ENCODE assay signal across 8 cellular contexts in genomic region chr12:52904509-52905300, GRCh38. TPM values are rescaled to one million over a fixed set of nuclear protein-coding genes. Genes with fewer than 3 reads are reported as not detected.
A peak's percentile ranks its signal among the peaks of the same experiment; 100 is the strongest.
DNase-seq lines count a peak whose midpoint lies in the region; ATAC-seq lines count a peak whose summit lies in the region.
"Not testable (repeated sequence)": the region's sequence is repeated elsewhere in the genome, so short reads cannot be mapped to it uniquely, and the experiment has no call there.

KRT8 (minus strand) TSS chr12:52905076; CDS start chr12:52904981, 95 bp downstream.

- ATAC-seq in activated CD8-positive, alpha-beta T cell treated with anti-CD3 and anti-CD28 coated beads, Interleukin-2, amount 10 ng/mL, durations not matched to agents 7 days and 5 days; naive B cell (ENCODE audit: low read depth in 2 of 2): not testable (repeated sequence)

- peaks cover 14% of the 10 kb centered on the region for H3K4me1 Mint-ChIP-seq in activated CD8-positive, alpha-beta T cell treated with anti-CD3 and anti-CD28 coated beads, Interleukin-2, amount 10 ng/mL, durations not matched to agents 7 days and 5 days (ENCODE audit: low read depth)
- H3K4me1 Mint-ChIP-seq in dendritic cell treated with granulocyte-macrophage colony-stimulating factor and Interleukin-4, amounts not matched to agents 40 ng/mL and 50 ng/mL, for 4 days (ENCODE audit: low read depth): peaks cover 25% of the 10 kb centered on the region
- H3K4me1 Mint-ChIP-seq in naive B cell: not testable (repeated sequence)

- DNase-seq in Caki2 (ENCODE audit: low read depth) (peak; percentile 98), KBM-7 (peak; percentile 41), NCI-H526 treated with DMSO at 0.1 percent for 48 hours (lab: John Stamatoyannopoulos, UW) (peak; percentile 88), iPS DF 6.9 (ENCODE audit: low read depth, low spot score) (peak; percentile 71)
- DNase-seq in activated CD8-positive, alpha-beta T cell treated with anti-CD3 and anti-CD28 coated beads, Interleukin-2, amount 10 ng/mL, durations not matched to agents 7 days and 5 days; naive B cell: not testable (repeated sequence)

- H3K9me3 Mint-ChIP-seq in activated CD8-positive, alpha-beta T cell treated with anti-CD3 and anti-CD28 coated beads, Interleukin-2, amount 10 ng/mL, durations not matched to agents 7 days and 5 days (ENCODE audit: insufficient read depth); dendritic cell treated with granulocyte-macrophage colony-stimulating factor and Interleukin-4, amounts not matched to agents 40 ng/mL and 50 ng/mL, for 4 days; naive B cell: not testable (repeated sequence)

- no CpG with 5 or more reads among the region's 33 CpGs for WGBS in iPS DF 6.9 (ENCODE audit: insufficient coverage, insufficient read length)

- H3K9ac ChIP-seq in subcutaneous abdominal adipose tissue (ENCODE audit: low read length in 5 of 5): peak within 1 kb of the TSS in 3 of 5 donors; percentile 26 to 78 (median 56)

- H3K27ac ChIP-seq in iPS DF 6.9 (ENCODE audit: low read length): not testable (repeated sequence)
- H3K27ac ChIP-seq in subcutaneous abdominal adipose tissue (ENCODE audit: low read depth, low read length): peak within 1 kb of the TSS; percentile 75

- intact Hi-C loops in dendritic cell treated with granulocyte-macrophage colony-stimulating factor and Interleukin-4, amounts not matched to agents 40 ng/mL and 50 ng/mL, for 4 days (cut with micrococcal nuclease): not testable (repeated sequence)

- not testable (repeated sequence) for H3K9me3 ChIP-seq in iPS DF 6.9 (ENCODE audit: control insufficient read depth, insufficient read depth, low read length); subcutaneous abdominal adipose tissue (ENCODE audit: control insufficient read depth in 5 of 5, low read length in 5 of 5)

- CTCF ChIA-PET in activated CD8-positive, alpha-beta T cell treated with anti-CD3 and anti-CD28 coated beads, Interleukin-2, amount 10 ng/mL, durations not matched to agents 7 days and 5 days (lab: Charles Lee): interaction anchor here (1.4 to 2.2 kb wide), 3 partner anchors 20 to 76 kb away, joined by 5 to 11 read pairs (median 7); no protein-coding TSS in a partner anchor

- H3K4me3 Mint-ChIP-seq in activated CD8-positive, alpha-beta T cell treated with anti-CD3 and anti-CD28 coated beads, Interleukin-2, amount 10 ng/mL, durations not matched to agents 7 days and 5 days: peak within 1 kb of the TSS; percentile 21
- H3K4me3 Mint-ChIP-seq in dendritic cell treated with granulocyte-macrophage colony-stimulating factor and Interleukin-4, amounts not matched to agents 40 ng/mL and 50 ng/mL, for 4 days: peak within 1 kb of the TSS; percentile 68
- peak within 1 kb of the TSS; percentile 56 to 85 (median 72) for H3K4me3 Mint-ChIP-seq in naive B cell

- peaks cover 12% of the 10 kb centered on the region for H3K4me1 ChIP-seq in iPS DF 6.9 (ENCODE audit: control insufficient read depth, insufficient read depth, low read length)
- H3K4me1 ChIP-seq in subcutaneous abdominal adipose tissue (ENCODE audit: control insufficient read depth in 5 of 5, insufficient read depth in 5 of 5, low read length in 5 of 5): peaks cover 0 to 39% (median 28%) of the 10 kb centered on the region in 5 donors

- not testable (repeated sequence) for H3K27ac Mint-ChIP-seq in activated CD8-positive, alpha-beta T cell treated with anti-CD3 and anti-CD28 coated beads, Interleukin-2, amount 10 ng/mL, durations not matched to agents 7 days and 5 days
- H3K27ac Mint-ChIP-seq in dendritic cell treated with granulocyte-macrophage colony-stimulating factor and Interleukin-4, amounts not matched to agents 40 ng/mL and 50 ng/mL, for 4 days: peak within 1 kb of the TSS; percentile 66
- H3K27ac Mint-ChIP-seq in naive B cell: peak within 1 kb of the TSS in 5 of 6 donors; percentile 3 to 76 (median 42)

- POLR2A ChIA-PET in activated CD8-positive, alpha-beta T cell treated with anti-CD3 and anti-CD28 coated beads, Interleukin-2, amount 10 ng/mL, durations not matched to agents 7 days and 5 days (lab: Charles Lee): not testable (repeated sequence)

- H3K4me3 ChIP-seq in iPS DF 6.9 (ENCODE audit: low read length) (peak within 1 kb of the TSS; percentile 68), subcutaneous abdominal adipose tissue (ENCODE audit: low read depth in 1 of 5, low read length in 5 of 5) (peak within 1 kb of the TSS in 3 of 5 donors; percentile 17 to 51 (median 36))

- H3K27me3 ChIP-seq in iPS DF 6.9 (ENCODE audit: control insufficient read depth, insufficient read depth, low read length); subcutaneous abdominal adipose tissue (ENCODE audit: control insufficient read depth in 5 of 5, insufficient read depth in 4 of 5, low read length in 5 of 5): not testable (repeated sequence)

- in situ Hi-C loops in Caki2 (cut with HindIII; ENCODE audit: low pct_unique_long_range_greater_than_20kb, low sequenced_read_pairs): not testable (repeated sequence)
- in situ Hi-C loops in KBM-7 (cut with MboI; ENCODE audit: low pct_unique_long_range_greater_than_20kb, low sequenced_read_pairs): loop anchor here (10.0 kb wide), 1 partner anchor 50 kb away; no protein-coding TSS in a partner anchor

- H3K36me3 ChIP-seq in iPS DF 6.9 (ENCODE audit: control insufficient read depth, insufficient read depth, low read length): peaks cover 20% of the 10 kb centered on the region; the same call in 1 of the 2 replicates
- not testable (repeated sequence) for H3K36me3 ChIP-seq in subcutaneous abdominal adipose tissue (ENCODE audit: control insufficient read depth in 5 of 5, insufficient read depth in 5 of 5, low read length in 5 of 5)

- not testable (repeated sequence) for H3K27me3 Mint-ChIP-seq in activated CD8-positive, alpha-beta T cell treated with anti-CD3 and anti-CD28 coated beads, Interleukin-2, amount 10 ng/mL, durations not matched to agents 7 days and 5 days (ENCODE audit: low read depth); dendritic cell treated with granulocyte-macrophage colony-stimulating factor and Interleukin-4, amounts not matched to agents 40 ng/mL and 50 ng/mL, for 4 days
- H3K27me3 Mint-ChIP-seq in naive B cell: peaks cover 13 to 56% (median 34%) of the 10 kb centered on the region in 3 donors

- not testable (repeated sequence) for H3K36me3 Mint-ChIP-seq in activated CD8-positive, alpha-beta T cell treated with anti-CD3 and anti-CD28 coated beads, Interleukin-2, amount 10 ng/mL, durations not matched to agents 7 days and 5 days (ENCODE audit: low read depth); dendritic cell treated with granulocyte-macrophage colony-stimulating factor and Interleukin-4, amounts not matched to agents 40 ng/mL and 50 ng/mL, for 4 days (ENCODE audit: low read depth); naive B cell

RNA-seq across cellular contexts. Expression of gene KRT8, which starts in this region (rescaled TPM):
- 1,565 and 1,569 TPM in 2 replicates for total RNA-seq in Caki2 (2014; rRNA removed; shearing (Covaris generic); ENCODE audit: low replicate concordance)
- total RNA-seq in activated CD8-positive, alpha-beta T cell treated with anti-CD3 and anti-CD28 coated beads, Interleukin-2, amount 10 ng/mL, durations not matched to agents 7 days and 5 days: not detected
- not detected for polyA plus RNA-seq in naive B cell (ENCODE audit: low read depth in 6 of 6)

Comparison
In these comparisons a context has a peak if more than half of its experiments do, and no peak if none do; other contexts are left out.
1. RNA of gene KRT8 (total RNA-seq): 1,565 to 1,569 TPM in Caki2; not detected in activated CD8-positive, alpha-beta T cell treated with anti-CD3 and anti-CD28 coated beads, Interleukin-2, amount 10 ng/mL, durations not matched to agents 7 days and 5 days; every median in the first group is over 1,000 times any median in the second.
2. H3K4me3 Mint-ChIP-seq: peak in every context shown above with its lines; median percentile 72 in naive B cell; 68 in dendritic cell treated with granulocyte-macrophage colony-stimulating factor and Interleukin-4, amounts not matched to agents 40 ng/mL and 50 ng/mL, for 4 days; 21 in activated CD8-positive, alpha-beta T cell treated with anti-CD3 and anti-CD28 coated beads, Interleukin-2, amount 10 ng/mL, durations not matched to agents 7 days and 5 days.